24 cellular contexts compared by ENCODE assay signal in the genomic region with DNA sequence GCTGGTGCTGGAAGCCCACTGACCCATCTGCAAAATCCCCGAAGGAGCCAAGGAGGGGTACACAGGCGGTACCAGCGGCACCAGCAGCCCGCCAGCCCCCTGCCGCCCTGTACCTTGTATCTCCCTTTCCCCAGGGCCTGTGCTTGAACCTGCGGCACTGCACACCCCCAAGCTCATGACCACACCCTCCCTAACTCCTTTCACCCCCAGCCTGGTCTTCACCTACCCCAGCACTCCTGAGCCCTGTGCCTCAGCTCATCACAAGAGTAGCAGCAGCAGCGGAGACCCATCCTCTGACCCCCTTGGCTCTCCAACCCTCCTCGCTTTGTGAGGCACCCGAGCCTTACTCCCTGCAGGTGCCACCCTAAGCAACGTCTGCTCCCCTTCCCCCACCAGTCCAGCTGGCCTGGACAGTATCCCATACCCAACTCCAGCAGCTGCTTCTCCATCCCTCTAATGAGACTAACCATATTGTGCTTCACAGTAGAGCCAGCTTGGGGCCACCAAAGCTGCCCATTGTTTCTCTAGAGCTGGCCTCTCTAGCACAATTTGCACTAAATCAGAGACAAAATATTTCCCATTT.
A peak's percentile ranks its signal among the peaks of the same experiment; 100 is the strongest.
DNase-seq lines count a peak whose midpoint lies in the region; ATAC-seq, FAIRE-seq and TF ChIP-seq lines count a peak whose summit lies in the region.
"Had no signal": no experiment of that assay in that cellular context is flagged by ENCODE, and none has a peak within 500 bp of the region (broad histone marks: within the 10 kb centered on the region; RNA-seq: fewer than 3 reads in every experiment).

No MANE protein-coding gene starts in this region.

- ATAC-seq in left ventricle myocardium superior, result no peak
- ATAC-seq in left lobe of liver, result peak; percentile 27
- ATAC-seq in GM21723 (IDR thresholded peaks at IDR 0.05; ENCODE audit: unreplicated experiment), result no peak
- no peak for ATAC-seq in GM18505 (IDR thresholded peaks at IDR 0.05; ENCODE audit: unreplicated experiment)

- DNase-seq in left ventricle myocardium inferior, result no peak
- no peak for DNase-seq in left ventricle myocardium superior
- no peak for DNase-seq in HTR-8/SVneo (ENCODE audit: insufficient read length, low spot score)
- DNase-seq in left lobe of liver (ENCODE audit: low spot score), result no peak
- DNase-seq in T-helper 1 cell, result no peak
- DNase-seq: CD4-positive, alpha-beta T cell; GM23248; H9; KG1; MG63; NCI-H1105 treated with DMSO at 0.1 percent for 48 hours; NCI-H146; NCI-H1930; NCI-H446 treated with DMSO at 0.1 percent for 48 hours; NCI-H526; NCI-H82; NK-92 treated with Interleukin-12 subunit alpha and Interleukin-12 subunit beta, amount 100 ng/mL, for 24 hours; PC-9; SJCRH30 had no signal

- H3K9me3 ChIP-seq in left ventricle myocardium inferior (replicated peaks), result no peaks in the 10 kb centered on the region
- H3K9me3 ChIP-seq: SJCRH30 had no signal

- peak overlapping the region; percentile 9 for H3K4me3 ChIP-seq in left ventricle myocardium inferior
- H3K4me3 ChIP-seq: BLaER1 treated with 17β-estradiol and CSF1 and Interleukin-3, amounts not matched to agents 10 nM and 100 nM; GM23248; MG63; PC-9; SJCRH30 had no signal

- H3K36me3 ChIP-seq in left ventricle myocardium inferior, result peaks cover 11% of the 10 kb centered on the region
- H3K36me3 ChIP-seq: SJCRH30 had no signal

- TF ChIP-seq CTCF in left ventricle myocardium inferior (IDR thresholded peaks at IDR 0.05; ENCODE audit: borderline replicate concordance), result no peak

- H3K27me3 ChIP-seq in left ventricle myocardium inferior (ENCODE audit: low read depth), result no peaks in the 10 kb centered on the region
- H3K27me3 ChIP-seq: BLaER1 treated with 17β-estradiol and CSF1 and Interleukin-3, amounts not matched to agents 10 nM and 100 nM; MG63; SJCRH30 had no signal

- TF ChIP-seq POLR2A in GM18505 (IDR thresholded peaks at IDR 0.05; ENCODE audit: borderline replicate concordance, extremely low read depth, insufficient read depth, insufficient read length), result no peak

- H3K4me1 ChIP-seq in left ventricle myocardium inferior, result peaks cover 17% of the 10 kb centered on the region
- H3K4me1 ChIP-seq: BLaER1 treated with 17β-estradiol and CSF1 and Interleukin-3, amounts not matched to agents 10 nM and 100 nM; SJCRH30 had no signal

- FAIRE-seq in HTR-8/SVneo (lab: Jason Lieb, UNC), result peak; percentile 83
- FAIRE-seq: A204.1, D721Med had no signal

- H3K27ac ChIP-seq in left ventricle myocardium inferior (replicated peaks), result peak overlapping the region; percentile 70
- H3K27ac ChIP-seq: BLaER1 treated with 17β-estradiol and CSF1 and Interleukin-3, amounts not matched to agents 10 nM and 100 nM; GM23248; PC-9; SJCRH30 had no signal

- intact Hi-C loops in left ventricle myocardium inferior (cut with micrococcal nuclease), result no loop called here
- intact Hi-C loops in left ventricle myocardium superior (cut with micrococcal nuclease), result no loop called here
